35 cellular contexts compared by ENCODE assay signal in genomic region chr1:17295292-17295691, GRCh38. TPM values are rescaled to one million over a fixed set of nuclear protein-coding genes. Genes with fewer than 3 reads are reported as not detected.
"Had no signal": no experiment of that assay in that cellular context is flagged by ENCODE, and none has a peak within 500 bp of the region (broad histone marks: within the 10 kb centered on the region; RNA-seq: fewer than 3 reads in every experiment).

No MANE protein-coding gene starts in this region.

- H3K36me3 ChIP-seq: heart right ventricle, left ventricle myocardium inferior, neutrophil, ovary, right atrium auricular region, right lobe of liver, suprapubic skin, thoracic aorta, tibial artery, upper lobe of right lung had no signal

- H3K9me3 ChIP-seq: mucosa of descending colon, neutrophil, ovary, right lobe of liver, suprapubic skin, thoracic aorta, tibial artery, upper lobe of right lung had no signal

- H3K27ac ChIP-seq: heart right ventricle, hepatocyte, left ventricle myocardium inferior, ovary, right atrium auricular region, right lobe of liver, suprapubic skin, thoracic aorta, tibial artery, upper lobe of right lung had no signal

- H3K4me3 ChIP-seq: heart right ventricle, hepatocyte, left ventricle myocardium inferior, mucosa of descending colon, ovary, right atrium auricular region, right lobe of liver, smooth muscle cell, suprapubic skin, thoracic aorta, tibial artery, upper lobe of right lung had no signal

- H3K4me1 ChIP-seq: heart right ventricle, left ventricle myocardium inferior, right atrium auricular region, right lobe of liver, tibial artery, upper lobe of right lung had no signal

- H3K27me3 ChIP-seq: neutrophil, ovary, right atrium auricular region, right lobe of liver had no signal

- ATAC-seq: heart right ventricle; mucosa of descending colon; naive thymus-derived CD4-positive, alpha-beta T cell; natural killer cell treated with Interleukin-12 subunit alpha and Interleukin-12 subunit beta and Interleukin-15 and Interleukin-18, amount 100 ng/mL, for 72 hours; right lobe of liver; stimulated activated effector memory CD8-positive, alpha-beta T cell treated with anti-CD3 and anti-CD28 coated beads, Interleukin-12 subunit alpha, Interleukin-12 subunit beta, amount 100 ng/mL, for 72 hours; upper lobe of right lung had no signal

- DNase-seq: heart right ventricle; islet precursor cell; left ventricle myocardium inferior; midbrain; mucosa of descending colon; naive thymus-derived CD4-positive, alpha-beta T cell; occipital lobe; ovary; right lobe of liver; stimulated activated CD4-positive, alpha-beta T cell treated with anti-CD3 and anti-CD28 coated beads, Interleukin-12 subunit alpha, Interleukin-12 subunit beta, amount 100 ng/mL, for 4 hours; stimulated activated CD4-positive, alpha-beta T cell treated with anti-CD3 and anti-CD28 coated beads, Interleukin-15, amount 100 ng/mL, for 24 hours; stimulated activated CD4-positive, alpha-beta T cell treated with anti-CD3 and anti-CD28 coated beads, Interleukin-2, amount 100 ng/mL, for 24 hours; stimulated activated CD4-positive, alpha-beta T cell treated with anti-CD3 and anti-CD28 coated beads, Interleukin-4, amount 100 ng/mL, for 1 hour; stimulated activated naive CD4-positive, alpha-beta T cell; tibial artery; trophoblast cell; upper lobe of right lung had no signal

RNA-seq across cellular contexts. Expression of gene PADI4, which starts 12.7 kb away (rescaled TPM):
- total RNA-seq: hepatocyte, kidney epithelial cell, lung microvascular endothelial cell, myocyte, neural crest cell, occipital lobe, progenitor cell of endocrine pancreas, pulmonary artery endothelial cell, renal cortical epithelial cell, smooth muscle cell had no signal
- polyA plus RNA-seq: hepatocyte, smooth muscle cell had no signal

RNA-seq across cellular contexts. Expression of gene PADI3, which starts 46.4 kb away (rescaled TPM):
- total RNA-seq: heart right ventricle; hepatocyte; left ventricle myocardium inferior; mesenteric fat pad; myocyte; naive thymus-derived CD4-positive, alpha-beta T cell; natural killer cell treated with Interleukin-12 subunit alpha and Interleukin-12 subunit beta and Interleukin-15 and Interleukin-18, amount 100 ng/mL, for 72 hours; neural crest cell; occipital lobe; ovary; progenitor cell of endocrine pancreas; pulmonary artery endothelial cell; right atrium auricular region; right lobe of liver; skeletal muscle tissue; smooth muscle cell; subcutaneous adipose tissue; thoracic aorta; upper lobe of right lung had no signal
- polyA plus RNA-seq: heart right ventricle; hepatocyte; naive thymus-derived CD4-positive, alpha-beta T cell; ovary; smooth muscle cell had no signal
